8 cellular contexts compared by ENCODE assay signal in genomic region chr7:112939589-112940313, GRCh38.
DNase-seq lines count a peak whose midpoint lies in the region; ATAC-seq, FAIRE-seq and TF ChIP-seq lines count a peak whose summit lies in the region.

No MANE protein-coding gene starts in this region.

- H3K4me1 ChIP-seq in BE2C = no peaks in the 10 kb centered on the region

- intact Hi-C loops in activated CD4-positive, alpha-beta T cell treated with anti-CD3 and anti-CD28 coated beads for 36 hours (cut with DNase I, micrococcal nuclease) = loop anchor here (1.0 to 10.0 kb wide), 8 partner anchors 149 to 1375 kb away; partner anchors contain the start of genes DOCK4 (in 2 of the 2), IFRD1 (in 2 of the 2), SMIM30 (in 2 of the 2) and TMEM168 (in 2 of the 2)

- peak; percentile 100 for FAIRE-seq in GM19239 (lab: Jason Lieb, UNC)

- H3K9me3 Mint-ChIP-seq in activated CD4-positive, alpha-beta T cell treated with anti-CD3 and anti-CD28 coated beads for 36 hours (ENCODE audit: low read depth) = no peaks in the 10 kb centered on the region

- H3K27ac ChIP-seq in cingulate gyrus (ENCODE audit: low read depth, low read length) = peak overlapping the region; percentile 82

- H3K9me3 ChIP-seq in BE2C = no peaks in the 10 kb centered on the region

- CTCF ChIA-PET in activated CD4-positive, alpha-beta T cell treated with anti-CD3 and anti-CD28 coated beads for 36 hours (lab: Charles Lee) = interaction anchor here (0.7 to 1.4 kb wide), 4 partner anchors 9 to 180 kb away, joined by 3 to 4 read pairs (median 4); no protein-coding TSS in a partner anchor

- peak overlapping the region; percentile 96 for H3K27ac Mint-ChIP-seq in activated CD4-positive, alpha-beta T cell treated with anti-CD3 and anti-CD28 coated beads for 36 hours

- no peak for TF ChIP-seq CTCF in BE2C (IDR thresholded peaks at IDR 0.05; ENCODE audit: low read depth, low read length)
- TF ChIP-seq CTCF in kidney epithelial cell (IDR thresholded peaks at IDR 0.05; ENCODE audit: insufficient read depth, low read length, poor library complexity, severe bottlenecking) = no peak

- no peaks in the 10 kb centered on the region for H3K27me3 Mint-ChIP-seq in activated CD4-positive, alpha-beta T cell treated with anti-CD3 and anti-CD28 coated beads for 36 hours

- peaks cover 7% of the 10 kb centered on the region for H3K36me3 Mint-ChIP-seq in activated CD4-positive, alpha-beta T cell treated with anti-CD3 and anti-CD28 coated beads for 36 hours (ENCODE audit: low read depth)

- H3K36me3 ChIP-seq in BE2C = no peaks in the 10 kb centered on the region
- H3K36me3 ChIP-seq in kidney epithelial cell (ENCODE audit: control insufficient read depth, insufficient read depth, low read length) = no peaks in the 10 kb centered on the region

- peak; percentile 97 for ATAC-seq in HG03442 (IDR thresholded peaks at IDR 0.05; ENCODE audit: unreplicated experiment)
- ATAC-seq in activated CD4-positive, alpha-beta T cell treated with anti-CD3 and anti-CD28 coated beads for 36 hours = peak; percentile 97

- peaks cover 28% of the 10 kb centered on the region for H3K4me1 Mint-ChIP-seq in activated CD4-positive, alpha-beta T cell treated with anti-CD3 and anti-CD28 coated beads for 36 hours

- POLR2A ChIA-PET in activated CD4-positive, alpha-beta T cell treated with anti-CD3 and anti-CD28 coated beads for 36 hours (lab: Charles Lee) = interaction anchor here (0.7 kb wide), 1 partner anchor 11 kb away, joined by 3 read pairs; no protein-coding TSS in a partner anchor

- DNase-seq in BE2C (peak; percentile 99), GM19239 (ENCODE audit: insufficient read length, low spot score) (peak; percentile 81), NCI-H510A treated with DMSO at 0.1 percent for 48 hours (lab: John Stamatoyannopoulos, UW) (peak; percentile 93), kidney epithelial cell (ENCODE audit: low read depth) (peak; percentile 96)
- DNase-seq in activated CD4-positive, alpha-beta T cell treated with anti-CD3 and anti-CD28 coated beads for 36 hours = peak; percentile 99
- peak; percentile 99 for DNase-seq in stimulated activated CD4-positive, alpha-beta T cell treated with anti-CD3 and anti-CD28 coated beads, Interleukin-15, amount 100 ng/mL, for 24 hours

- peak overlapping the region; percentile 80 for H3K4me3 Mint-ChIP-seq in activated CD4-positive, alpha-beta T cell treated with anti-CD3 and anti-CD28 coated beads for 36 hours

- H3K27me3 ChIP-seq in BE2C = no peaks in the 10 kb centered on the region
- H3K27me3 ChIP-seq in kidney epithelial cell (ENCODE audit: control insufficient read depth, insufficient read depth, low read length) = no peaks in the 10 kb centered on the region

- peak overlapping the region; percentile 85 for H3K4me3 ChIP-seq in BE2C (ENCODE audit: low read depth, low read length)
- H3K4me3 ChIP-seq in kidney epithelial cell (ENCODE audit: low read depth, low read length) = peak overlapping the region; percentile 77

Comparison
In these comparisons a context has a peak if more than half of its experiments do, and no peak if none do; other contexts are left out.
1. Peak in every context shown above with its lines: DNase-seq, ATAC-seq, H3K4me3 ChIP-seq and H3K27ac ChIP-seq.